9 cellular contexts compared by ENCODE assay signal in the genomic region with DNA sequence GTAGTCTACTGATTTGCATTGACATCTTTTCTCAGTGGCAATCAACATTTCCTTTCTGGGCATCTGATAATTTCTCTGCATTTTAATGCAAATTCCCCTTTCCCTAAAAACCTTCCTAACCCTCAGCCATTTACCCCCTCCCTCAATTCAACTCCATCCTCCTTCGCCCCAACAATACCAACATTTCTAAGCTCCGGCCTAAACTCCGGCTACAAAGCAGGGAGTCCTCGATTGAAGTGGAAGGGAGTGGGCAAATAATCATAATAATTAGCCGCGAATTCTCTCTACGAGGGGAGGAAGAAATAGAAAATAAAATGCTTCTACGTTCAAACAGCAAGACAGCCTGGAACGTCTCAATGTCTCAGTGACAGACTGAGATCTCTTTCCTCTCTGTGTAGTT. TPM values are rescaled to one million over a fixed set of nuclear protein-coding genes. Genes with fewer than 3 reads are reported as not detected.
A peak's percentile ranks its signal among the peaks of the same experiment; 100 is the strongest.
DNase-seq lines count a peak whose midpoint lies in the region; ATAC-seq and TF ChIP-seq lines count a peak whose summit lies in the region.
"Had no signal": no experiment of that assay in that cellular context is flagged by ENCODE, and none has a peak within 500 bp of the region (broad histone marks: within the 10 kb centered on the region; RNA-seq: fewer than 3 reads in every experiment).

No MANE protein-coding gene starts in this region.

- no peaks in the 10 kb centered on the region for H3K9me3 ChIP-seq in neural progenitor cell (ENCODE audit: low read depth)

- no peaks in the 10 kb centered on the region for H4K20me1 ChIP-seq in neural progenitor cell (ENCODE audit: low read depth)

- H3K4me1 Mint-ChIP-seq in Calu3 (ENCODE audit: low read depth, unreplicated experiment) (peaks cover 8% of the 10 kb centered on the region), neural progenitor cell (peaks cover 8% of the 10 kb centered on the region)
- peaks cover 48% of the 10 kb centered on the region for H3K4me1 Mint-ChIP-seq in dendritic cell treated with granulocyte-macrophage colony-stimulating factor and Interleukin-4, amounts not matched to agents 40 ng/mL and 50 ng/mL, for 4 days (ENCODE audit: low read depth)

- H3K9me3 Mint-ChIP-seq in Calu3 (ENCODE audit: low read depth, unreplicated experiment): no peaks in the 10 kb centered on the region
- H3K9me3 Mint-ChIP-seq in dendritic cell treated with granulocyte-macrophage colony-stimulating factor and Interleukin-4, amounts not matched to agents 40 ng/mL and 50 ng/mL, for 4 days: no peaks in the 10 kb centered on the region
- peaks cover 2% of the 10 kb centered on the region for H3K9me3 Mint-ChIP-seq in neural progenitor cell

- no peak overlapping the region for H3K27ac ChIP-seq in neural progenitor cell

- no peak overlapping the region for H3K9ac ChIP-seq in neural progenitor cell

- peaks cover 31% of the 10 kb centered on the region for H3K27me3 ChIP-seq in neural progenitor cell

- H3K27me3 Mint-ChIP-seq in Calu3 (ENCODE audit: unreplicated experiment): peaks cover 87% of the 10 kb centered on the region
- no peaks in the 10 kb centered on the region for H3K27me3 Mint-ChIP-seq in dendritic cell treated with granulocyte-macrophage colony-stimulating factor and Interleukin-4, amounts not matched to agents 40 ng/mL and 50 ng/mL, for 4 days
- H3K27me3 Mint-ChIP-seq in neural progenitor cell (ENCODE audit: insufficient read depth, low read depth): peaks cover 29% of the 10 kb centered on the region

- peaks cover 31% of the 10 kb centered on the region for H3F3A ChIP-seq in neural progenitor cell (ENCODE audit: low read depth)

- H2AFZ ChIP-seq in neural progenitor cell (replicated peaks): peak overlapping the region; percentile 66

- peaks cover 32% of the 10 kb centered on the region for H3K4me1 ChIP-seq in neural progenitor cell

- no TSS peak for BruUV-seq in Calu3 (replicated peaks; lab: Mats Ljungman, UMichigan)

- H3K4me3 Mint-ChIP-seq in Calu3 (ENCODE audit: low read depth, unreplicated experiment): peak overlapping the region; percentile 83
- peak overlapping the region; percentile 94 for H3K4me3 Mint-ChIP-seq in dendritic cell treated with granulocyte-macrophage colony-stimulating factor and Interleukin-4, amounts not matched to agents 40 ng/mL and 50 ng/mL, for 4 days
- peak overlapping the region; percentile 96 for H3K4me3 Mint-ChIP-seq in neural progenitor cell

- intact Hi-C loops in Calu3 (cut with micrococcal nuclease; ENCODE audit: unreplicated experiment): loop anchor here (2.0 kb wide), 1 partner anchor 1240 kb away; no protein-coding TSS in a partner anchor
- intact Hi-C loops in dendritic cell treated with granulocyte-macrophage colony-stimulating factor and Interleukin-4, amounts not matched to agents 40 ng/mL and 50 ng/mL, for 4 days (cut with micrococcal nuclease): loop anchor here (2.0 to 5.0 kb wide), 2 partner anchors 32 to 67 kb away; no protein-coding TSS in a partner anchor

- peak overlapping the region; percentile 59 for H3K4me3 ChIP-seq in neural progenitor cell

- peaks cover 25% of the 10 kb centered on the region for H3K79me2 ChIP-seq in neural progenitor cell (ENCODE audit: low read depth)

- TF ChIP-seq CTCF in Calu3 (IDR thresholded peaks at IDR 0.05; ENCODE audit: unreplicated experiment) (no peak), neural progenitor cell (IDR thresholded peaks at IDR 0.05) (no peak), GM20000 (IDR thresholded peaks at IDR 0.05; ENCODE audit: extremely low read depth, missing control alignments) (no peak)

- no peak for ATAC-seq in HG02571 (IDR thresholded peaks at IDR 0.05; ENCODE audit: unreplicated experiment)
- ATAC-seq: activated CD8-positive, alpha-beta memory T cell treated with anti-CD3 and anti-CD28 coated beads, Interleukin-2, amount 10 ng/mL, durations not matched to agents 7 days and 5 days had no signal

- CTCF ChIA-PET in Calu3 (lab: Charles Lee): interaction anchor here (1.6 kb wide), 1 partner anchor 12 kb away, joined by 9 read pairs; no protein-coding TSS in a partner anchor

- H3K36me3 Mint-ChIP-seq in Calu3 (ENCODE audit: insufficient read depth, unreplicated experiment): peaks cover 36% of the 10 kb centered on the region
- peaks cover 63% of the 10 kb centered on the region for H3K36me3 Mint-ChIP-seq in dendritic cell treated with granulocyte-macrophage colony-stimulating factor and Interleukin-4, amounts not matched to agents 40 ng/mL and 50 ng/mL, for 4 days (ENCODE audit: low read depth)
- H3K36me3 Mint-ChIP-seq in neural progenitor cell: no peaks in the 10 kb centered on the region
- H3K36me3 Mint-ChIP-seq: activated CD8-positive, alpha-beta memory T cell treated with anti-CD3 and anti-CD28 coated beads, Interleukin-2, amount 10 ng/mL, durations not matched to agents 7 days and 5 days had no signal

- no peaks in the 10 kb centered on the region for H3K36me3 ChIP-seq in neural progenitor cell

- H3K27ac Mint-ChIP-seq in Calu3 (ENCODE audit: unreplicated experiment) (no peak overlapping the region), neural progenitor cell (no peak overlapping the region)
- peak overlapping the region; percentile 88 for H3K27ac Mint-ChIP-seq in dendritic cell treated with granulocyte-macrophage colony-stimulating factor and Interleukin-4, amounts not matched to agents 40 ng/mL and 50 ng/mL, for 4 days
- H3K27ac Mint-ChIP-seq: activated CD8-positive, alpha-beta memory T cell treated with anti-CD3 and anti-CD28 coated beads, Interleukin-2, amount 10 ng/mL, durations not matched to agents 7 days and 5 days had no signal

- H3K4me2 ChIP-seq in neural progenitor cell: peak overlapping the region; percentile 95

- DNase-seq in Calu3 (no peak), NAMALWA (ENCODE audit: low spot score) (peak; percentile 34), neural progenitor cell (ENCODE audit: low spot score) (no peak), foreskin melanocyte (no peak), GM20000 (ENCODE audit: low spot score) (no peak), NCI-H1436 (lab: John Stamatoyannopoulos, UW) (no peak)
- DNase-seq: activated CD8-positive, alpha-beta memory T cell treated with anti-CD3 and anti-CD28 coated beads, Interleukin-2, amount 10 ng/mL, durations not matched to agents 7 days and 5 days had no signal

RNA-seq across cellular contexts. Expression of gene BCL11A, which starts 4.6 kb away (rescaled TPM):
- total RNA-seq in Calu3 (2022): 8.1 and 8.5 TPM in 2 replicates
- total RNA-seq in neural progenitor cell (ENCODE audit: low replicate concordance): 0.67 and 1.0 TPM in 2 replicates
- total RNA-seq: activated CD8-positive, alpha-beta memory T cell treated with anti-CD3 and anti-CD28 coated beads, Interleukin-2, amount 10 ng/mL, durations not matched to agents 7 days and 5 days had no signal
